Comparison of ENCODE assay signal across 9 cellular contexts in the genomic region with DNA sequence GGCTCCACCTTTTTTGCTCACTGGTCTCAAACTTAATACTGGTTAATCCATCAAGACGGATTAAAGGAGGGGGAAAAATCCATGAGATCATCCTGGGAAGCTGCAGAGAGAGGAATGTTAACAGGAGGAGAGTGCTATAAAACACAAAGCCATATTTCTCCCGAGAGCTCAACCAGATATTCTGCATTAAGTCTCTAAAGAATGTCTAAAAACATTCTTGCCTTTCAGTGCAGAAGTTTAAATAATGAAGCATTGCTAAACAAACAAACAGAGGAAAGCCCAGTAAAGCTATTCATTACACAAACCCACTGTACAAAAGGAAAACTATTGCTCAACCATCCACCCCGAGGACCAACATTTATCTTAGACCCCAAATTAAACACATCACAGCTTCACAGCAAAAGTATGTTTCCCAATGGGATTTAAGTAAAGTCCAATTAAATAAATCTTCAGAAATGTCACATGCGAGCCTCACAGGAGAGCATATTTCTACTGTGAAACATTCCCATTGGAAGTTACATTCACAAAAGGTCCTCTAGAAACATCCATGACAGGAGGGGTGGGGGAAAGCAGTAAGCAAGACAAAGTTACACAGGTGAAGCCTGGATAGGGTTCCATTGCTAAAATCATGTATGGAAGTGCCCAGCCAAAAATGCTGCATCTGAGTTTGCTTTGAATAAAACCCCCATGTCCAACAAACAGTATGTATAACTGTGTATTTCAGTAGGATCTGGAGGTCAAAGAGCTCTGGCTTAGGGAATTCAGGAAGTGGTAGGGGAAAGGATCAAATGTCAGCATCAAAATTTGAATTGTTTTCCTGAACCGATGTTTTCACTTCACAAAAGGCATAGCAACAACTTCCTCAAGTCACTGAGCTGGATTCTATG. TPM values are rescaled to one million over a fixed set of nuclear protein-coding genes. Genes with fewer than 3 reads are reported as not detected.
A peak's percentile ranks its signal among the peaks of the same experiment; 100 is the strongest.
DNase-seq lines count a peak whose midpoint lies in the region; ATAC-seq and TF ChIP-seq lines count a peak whose summit lies in the region.
"Had no signal": no experiment of that assay in that cellular context is flagged by ENCODE, and none has a peak within 500 bp of the region (broad histone marks: within the 10 kb centered on the region; RNA-seq: fewer than 3 reads in every experiment).

No MANE protein-coding gene starts in this region.

- peaks cover 75% of the 10 kb centered on the region for H3K36me3 Mint-ChIP-seq in activated CD8-positive, alpha-beta memory T cell treated with anti-CD3 and anti-CD28 coated beads, Interleukin-2, amount 10 ng/mL, durations not matched to agents 7 days and 5 days

- no peak for TF ChIP-seq CTCF in SK-N-SH (IDR thresholded peaks at IDR 0.05)

- H3K9me2 ChIP-seq in GM23248 (ENCODE audit: insufficient read depth), result no peaks in the 10 kb centered on the region
- no peaks in the 10 kb centered on the region for H3K9me2 ChIP-seq in SK-N-SH

- no peaks in the 10 kb centered on the region for H4K20me1 ChIP-seq in GM23248 (ENCODE audit: insufficient read depth)
- no peaks in the 10 kb centered on the region for H4K20me1 ChIP-seq in SK-N-SH (ENCODE audit: insufficient read depth)

- no peaks in the 10 kb centered on the region for H3K27me3 ChIP-seq in GM23248 (replicated peaks; ENCODE audit: insufficient read depth)
- no peaks in the 10 kb centered on the region for H3K27me3 ChIP-seq in SK-N-SH (ENCODE audit: insufficient read depth)
- H3K27me3 ChIP-seq in skeletal muscle satellite cell (ENCODE audit: control insufficient read depth, insufficient read depth, low read length), result no peaks in the 10 kb centered on the region

- H3K27ac Mint-ChIP-seq in activated CD8-positive, alpha-beta memory T cell treated with anti-CD3 and anti-CD28 coated beads, Interleukin-2, amount 10 ng/mL, durations not matched to agents 7 days and 5 days, result no peak overlapping the region
- H3K27ac Mint-ChIP-seq: activated T-cell treated with anti-CD3 and anti-CD28 coated beads, Interleukin-2, amount 50 U/mL, for 24 hours had no signal

- H3K9ac ChIP-seq in GM23248 (no peak overlapping the region), SK-N-SH (no peak overlapping the region), skeletal muscle satellite cell (ENCODE audit: low read depth, low read length) (peak overlapping the region; percentile 51)

- no peaks in the 10 kb centered on the region for H3K36me3 ChIP-seq in GM23248 (ENCODE audit: low read depth)
- H3K36me3 ChIP-seq in SK-N-SH (replicated peaks in 1 of 2; ENCODE audit: control insufficient read depth in 1 of 2, insufficient read depth in 2 of 2, low read length in 1 of 2), result peaks cover 0 to 2% of the 10 kb centered on the region in 2 experiments
- peaks cover 47% of the 10 kb centered on the region for H3K36me3 ChIP-seq in skeletal muscle satellite cell (ENCODE audit: insufficient read depth, low read length)

- H3K79me2 ChIP-seq in GM23248 (ENCODE audit: insufficient read depth) (peaks cover 88% of the 10 kb centered on the region), SK-N-SH (ENCODE audit: insufficient read depth) (0 out of 2 replicates have a peak, but pooled peaks cover under 1% of the 10 kb centered on the region)

- ATAC-seq in activated CD8-positive, alpha-beta memory T cell treated with anti-CD3 and anti-CD28 coated beads, Interleukin-2, amount 10 ng/mL, durations not matched to agents 7 days and 5 days, result no peak

- in situ Hi-C loops in GM23248 (cut with MboI), result no loop called here

- TF ChIP-seq RAD21 in SK-N-SH (IDR thresholded peaks at IDR 0.05; ENCODE audit: low read length), result no peak

- peaks cover 53% of the 10 kb centered on the region for H3K4me1 Mint-ChIP-seq in activated CD8-positive, alpha-beta memory T cell treated with anti-CD3 and anti-CD28 coated beads, Interleukin-2, amount 10 ng/mL, durations not matched to agents 7 days and 5 days

- CTCF ChIA-PET in SK-N-SH (lab: Yijun Ruan, JAX), result interaction anchor here (1.1 to 1.5 kb wide), 3 partner anchors 11 to 241 kb away, joined by 3 to 4 read pairs (median 3); no protein-coding TSS in a partner anchor
- CTCF ChIA-PET in activated CD8-positive, alpha-beta memory T cell treated with anti-CD3 and anti-CD28 coated beads, Interleukin-2, amount 10 ng/mL, durations not matched to agents 7 days and 5 days (lab: Charles Lee), result interaction anchor here (1.4 kb wide), 1 partner anchor 11 kb away, joined by 4 read pairs; no protein-coding TSS in a partner anchor

- TF ChIP-seq EP300 in SK-N-SH (IDR thresholded peaks at IDR 0.05; ENCODE audit: borderline replicate concordance in 1 of 2, low read depth in 1 of 2, low read length in 1 of 2), result peak in 1 of 2 experiments; percentile 13; a peak in 2 of 4 replicates

- H3K4me2 ChIP-seq in GM23248 (ENCODE audit: unreplicated experiment) (peak overlapping the region; percentile 58), SK-N-SH (peak overlapping the region; percentile 34), skeletal muscle satellite cell (ENCODE audit: low read length) (peak overlapping the region; percentile 63)

- peak; percentile 74 for DNase-seq in GM23248
- no peak for DNase-seq in SK-N-SH
- peak; percentile 71 for DNase-seq in fibroblast of the conjunctiva (ENCODE audit: low read depth)
- no peak for DNase-seq in NCI-H2196 treated with DMSO at 0.1 percent for 48 hours (lab: John Stamatoyannopoulos, UW; ENCODE audit: unreplicated experiment)
- no peak for DNase-seq in activated CD8-positive, alpha-beta memory T cell treated with anti-CD3 and anti-CD28 coated beads, Interleukin-2, amount 10 ng/mL, durations not matched to agents 7 days and 5 days
- no peak for DNase-seq in NCI-H1092 treated with DMSO at 0.1 percent for 48 hours (lab: John Stamatoyannopoulos, UW)
- no peak for DNase-seq in Ammon's horn (ENCODE audit: low spot score)
- DNase-seq: activated T-cell treated with anti-CD3 and anti-CD28 coated beads, Interleukin-2, amount 50 U/mL, for 24 hours had no signal

- H3K27me3 Mint-ChIP-seq in activated CD8-positive, alpha-beta memory T cell treated with anti-CD3 and anti-CD28 coated beads, Interleukin-2, amount 10 ng/mL, durations not matched to agents 7 days and 5 days, result no peaks in the 10 kb centered on the region
- H3K27me3 Mint-ChIP-seq: activated T-cell treated with anti-CD3 and anti-CD28 coated beads, Interleukin-2, amount 50 U/mL, for 24 hours had no signal

- POLR2A ChIA-PET in SK-N-SH (lab: Yijun Ruan, JAX), result no interaction called here

- H3F3A ChIP-seq in GM23248 (ENCODE audit: insufficient read depth) (peaks cover 36% of the 10 kb centered on the region), SK-N-SH (replicated peaks; ENCODE audit: insufficient read depth) (no peaks in the 10 kb centered on the region)

- peaks cover 6% of the 10 kb centered on the region for H3K9me3 Mint-ChIP-seq in activated CD8-positive, alpha-beta memory T cell treated with anti-CD3 and anti-CD28 coated beads, Interleukin-2, amount 10 ng/mL, durations not matched to agents 7 days and 5 days (ENCODE audit: low read depth)

- H3K4me3 ChIP-seq in GM23248 (peak overlapping the region; percentile 1; the same call in 1 of the 2 replicates), SK-N-SH (ENCODE audit: low read depth in 2 of 2, low read length in 1 of 2) (no peak overlapping the region), skeletal muscle satellite cell (ENCODE audit: low read length) (peak overlapping the region; percentile 36)

- H3K4me1 ChIP-seq in GM23248 (ENCODE audit: insufficient read depth), result peaks cover 67% of the 10 kb centered on the region
- H3K4me1 ChIP-seq in SK-N-SH (ENCODE audit: control insufficient read depth in 1 of 2, insufficient read depth in 2 of 2, low read depth in 1 of 2, low read length in 1 of 2), result peaks cover 7 to 32% of the 10 kb centered on the region in 2 experiments; a peak in 3 of 4 replicates
- peaks cover 73% of the 10 kb centered on the region for H3K4me1 ChIP-seq in skeletal muscle satellite cell (ENCODE audit: control insufficient read depth, insufficient read depth, low read length)

- H2AFZ ChIP-seq in GM23248 (no peak overlapping the region), SK-N-SH (ENCODE audit: low read depth) (no peak overlapping the region)

- WGBS in GM23248 (ENCODE audit: low coverage in 1 of 2, low lambda C conversion rate in 2 of 2, missing lambda C conversion rate in 2 of 2), 2 experiments, result 1 to 2% methylated on average over 5 of the region's 5 CpGs
- 45% methylated on average over 5 of the region's 5 CpGs for WGBS in SK-N-SH (ENCODE audit: low lambda C conversion rate)

- H3K27ac ChIP-seq in GM23248 (peak overlapping the region; percentile 54), SK-N-SH (ENCODE audit: low read depth in 2 of 2, low read length in 1 of 2) (peak overlapping the region; percentile 51 to 62; a peak in 3 of 4 replicates)

- no peak overlapping the region for H3K4me3 Mint-ChIP-seq in activated CD8-positive, alpha-beta memory T cell treated with anti-CD3 and anti-CD28 coated beads, Interleukin-2, amount 10 ng/mL, durations not matched to agents 7 days and 5 days
- H3K4me3 Mint-ChIP-seq: activated T-cell treated with anti-CD3 and anti-CD28 coated beads, Interleukin-2, amount 50 U/mL, for 24 hours had no signal

- H3K9me3 ChIP-seq in GM23248 (ENCODE audit: low read depth), result no peaks in the 10 kb centered on the region
- H3K9me3 ChIP-seq in SK-N-SH, result no peaks in the 10 kb centered on the region
- H3K9me3 ChIP-seq in skeletal muscle satellite cell (replicated peaks; ENCODE audit: low read length), result no peaks in the 10 kb centered on the region

TF ChIP-seq in SK-N-SH, 30 proteins besides CTCF, POLR2A, EP300 and RAD21 (continues in another document):
- TF ChIP-seq, protein P1, sequence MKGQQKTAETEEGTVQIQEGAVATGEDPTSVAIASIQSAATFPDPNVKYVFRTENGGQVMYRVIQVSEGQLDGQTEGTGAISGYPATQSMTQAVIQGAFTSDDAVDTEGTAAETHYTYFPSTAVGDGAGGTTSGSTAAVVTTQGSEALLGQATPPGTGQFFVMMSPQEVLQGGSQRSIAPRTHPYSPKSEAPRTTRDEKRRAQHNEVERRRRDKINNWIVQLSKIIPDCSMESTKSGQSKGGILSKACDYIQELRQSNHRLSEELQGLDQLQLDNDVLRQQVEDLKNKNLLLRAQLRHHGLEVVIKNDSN (IDR thresholded peaks at IDR 0.05; ENCODE audit: borderline replicate concordance, low read depth), result no peak

RNA-seq across cellular contexts. Expression of a gene that starts 23.3 kb away (rescaled TPM):
- 10.5 and 19.3 TPM in 2 replicates for total RNA-seq in GM23248 (2014; rRNA removed; shearing (Covaris generic))
- polyA plus RNA-seq in GM23248 (2016; fragmentation: Nextera tagmentation; extraction: Ambion mirVana) (16.2 and 16.4 TPM in 2 replicates), SK-N-SH (2012; rRNA removed) (6.4 and 6.8 TPM in 2 replicates)
- 5.0 and 5.2 TPM in 2 replicates for polyA plus RNA-seq in SK-N-SH (2012; cell fraction: cytosol; rRNA removed)
- 8.0 and 11.1 TPM in 2 replicates for polyA plus RNA-seq in SK-N-SH (2012; cell fraction: nucleus; rRNA removed)
- total RNA-seq in skeletal muscle satellite cell (2012; rRNA removed), result 23.6 and 28.6 TPM in 2 replicates
- 10 to 100 TPM; 14.3 to 46.3 TPM for total RNA-seq in activated CD8-positive, alpha-beta memory T cell treated with anti-CD3 and anti-CD28 coated beads, Interleukin-2, amount 10 ng/mL, durations not matched to agents 7 days and 5 days

Comparison
In these comparisons a context has a peak if more than half of its experiments do, and no peak if none do; other contexts are left out.
1. DNase-seq: peak in GM23248 (single experiment) and fibroblast of the conjunctiva (single experiment); none in SK-N-SH (single experiment), NCI-H2196 treated with DMSO at 0.1 percent for 48 hours (single experiment), activated CD8-positive, alpha-beta memory T cell treated with anti-CD3 and anti-CD28 coated beads, Interleukin-2, amount 10 ng/mL, durations not matched to agents 7 days and 5 days (single experiment), NCI-H1092 treated with DMSO at 0.1 percent for 48 hours (single experiment) and Ammon's horn (single experiment).
2. H3K4me3 ChIP-seq: peak in GM23248 (single experiment) and skeletal muscle satellite cell (single experiment); none in SK-N-SH (0 of 2).
3. Peak in every context shown above with its lines, with median percentiles within 50 percentile points of each other: H3K4me2 ChIP-seq.